1 cellular context compared by ENCODE assay signal in the genomic region with DNA sequence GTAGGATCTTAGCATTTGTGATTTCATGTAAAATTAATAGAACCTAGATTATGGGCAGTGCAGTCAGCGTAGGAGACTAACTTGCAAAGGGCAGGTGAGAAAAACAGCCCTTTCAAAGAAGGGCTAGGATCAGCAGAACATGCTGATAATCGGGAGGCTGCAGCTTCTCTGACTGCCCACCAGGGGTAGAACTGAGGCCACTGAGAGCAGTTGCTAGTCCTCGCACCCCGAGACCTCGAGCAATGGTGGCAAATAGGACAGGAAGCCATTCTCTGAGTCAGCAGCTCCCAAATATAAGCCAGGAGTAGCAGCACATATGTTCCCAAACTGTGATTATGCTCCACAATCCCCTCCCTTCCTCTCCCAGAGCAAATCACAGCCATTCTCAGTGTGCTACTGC.
TF ChIP-seq lines count a peak whose summit lies in the region.

No MANE protein-coding gene starts in this region.

TF ChIP-seq in K562, 482 proteins besides CTCF, POLR2A, EP300 and RAD21 (continued from another document):
- TF ChIP-seq PATZ1 (CRISPR knock-in tag; IDR thresholded peaks at IDR 0.05; ENCODE audit: borderline replicate concordance): no peak
